In genomic region chr9:129487658-129488483, GRCh38 we compare ENCODE assay signal across 8 cellular contexts.
DNase-seq lines count a peak whose midpoint lies in the region; ATAC-seq, FAIRE-seq and TF ChIP-seq lines count a peak whose summit lies in the region.

No MANE protein-coding gene starts in this region.

- peak overlapping the region; percentile 84 for H3K9ac ChIP-seq in keratinocyte (ENCODE audit: control insufficient read depth, extremely low read depth, insufficient read depth, low read length)

- H3K9me1 ChIP-seq in keratinocyte (ENCODE audit: control insufficient read depth, extremely low read depth, insufficient read depth, low read length): no peaks in the 10 kb centered on the region

- peak overlapping the region; percentile 80 for H3K4me3 Mint-ChIP-seq in CD8-positive, alpha-beta T cell
- peak overlapping the region; percentile 74 to 80 (median 79) for H3K4me3 Mint-ChIP-seq in brain

- ATAC-seq in CD8-positive, alpha-beta T cell: peak; percentile 14
- ATAC-seq in GM18907 (IDR thresholded peaks at IDR 0.05; ENCODE audit: unreplicated experiment): no peak
- no peak for ATAC-seq in GM21528 (IDR thresholded peaks at IDR 0.05; ENCODE audit: low FRiP score, unreplicated experiment)

- intact Hi-C loops in CD8-positive, alpha-beta T cell (cut with DNase I, micrococcal nuclease): loop anchor here (1.0 to 5.0 kb wide), 8 partner anchors 28 to 347 kb away; partner anchors contain the start of gene NTMT1 (in 1 of the 2)

- CTCF ChIA-PET in CD8-positive, alpha-beta T cell (lab: Charles Lee): no interaction called here

- peak in 2 of 7 experiments; percentile 64 for DNase-seq in CD8-positive, alpha-beta T cell
- DNase-seq in HFF-Myc (ENCODE audit: extremely low read depth, low read depth) (no peak), SJSA1 (ENCODE audit: low read depth in 1 of 2, low spot score in 2 of 2) (peak in 1 of 2 experiments; percentile 43), keratinocyte (ENCODE audit: low read depth, low spot score) (peak; percentile 60)

- no peaks in the 10 kb centered on the region for H3K9me3 Mint-ChIP-seq in CD8-positive, alpha-beta T cell
- H3K9me3 Mint-ChIP-seq in brain: peaks cover 0 to 7% (median 0%) of the 10 kb centered on the region in 5 experiments

- peaks cover 42% of the 10 kb centered on the region for H3K4me1 Mint-ChIP-seq in CD8-positive, alpha-beta T cell (ENCODE audit: low read depth)
- peaks cover 92% of the 10 kb centered on the region for H3K4me1 Mint-ChIP-seq in brain

- FAIRE-seq in keratinocyte (lab: Jason Lieb, UNC): peak; percentile 85

- TF ChIP-seq CTCF in CD8-positive, alpha-beta T cell (IDR thresholded peaks at IDR 0.05): no peak
- no peak for TF ChIP-seq CTCF in HFF-Myc (IDR thresholded peaks at IDR 0.05; ENCODE audit: low read depth, low read length, missing control alignments)
- no peak for TF ChIP-seq CTCF in brain (conservative IDR thresholded peaks at IDR 0.05)
- no peak for TF ChIP-seq CTCF in keratinocyte (optimal IDR thresholded peaks at IDR 0.05 in 1 of 3, IDR thresholded peaks at IDR 0.05 in 1 of 3, conservative IDR thresholded peaks at IDR 0.05 in 1 of 3; ENCODE audit: extremely low read depth in 1 of 3, insufficient read depth in 2 of 3, low read length in 3 of 3)

- H3K27me3 ChIP-seq in CD8-positive, alpha-beta T cell (ENCODE audit: insufficient read depth, low read length): no peaks in the 10 kb centered on the region
- H3K27me3 ChIP-seq in SJSA1 (replicated peaks) (no peaks in the 10 kb centered on the region), keratinocyte (ENCODE audit: control insufficient read depth, extremely low read depth, insufficient read depth, low read length) (no peaks in the 10 kb centered on the region)

- no peaks in the 10 kb centered on the region for H4K20me1 ChIP-seq in keratinocyte (ENCODE audit: control insufficient read depth, extremely low read depth, insufficient read depth, low read length)

- H3K36me3 ChIP-seq in CD8-positive, alpha-beta T cell (ENCODE audit: insufficient read depth, low read length): no peaks in the 10 kb centered on the region
- H3K36me3 ChIP-seq in SJSA1 (peaks cover 24% of the 10 kb centered on the region), keratinocyte (ENCODE audit: control insufficient read depth in 2 of 2, extremely low read depth in 1 of 2, insufficient read depth in 2 of 2, low read length in 2 of 2) (no peaks in the 10 kb centered on the region)

- no peaks in the 10 kb centered on the region for H3K27me3 Mint-ChIP-seq in CD8-positive, alpha-beta T cell (ENCODE audit: low read depth)
- no peaks in the 10 kb centered on the region for H3K27me3 Mint-ChIP-seq in brain

- peak overlapping the region; percentile 55 for H3K4me3 ChIP-seq in CD8-positive, alpha-beta T cell (ENCODE audit: low read depth, low read length)
- H3K4me3 ChIP-seq in HFF-Myc (replicated peaks; ENCODE audit: low read depth, low read length): peak overlapping the region; percentile 23; the same call in 1 of the 2 replicates
- peak overlapping the region; percentile 38 for H3K4me3 ChIP-seq in SJSA1
- H3K4me3 ChIP-seq in keratinocyte (ENCODE audit: control insufficient read depth in 2 of 3, extremely low read depth in 1 of 3, insufficient read depth in 2 of 3, low read depth in 1 of 3, low read length in 3 of 3): peak overlapping the region in 2 of 3 experiments; percentile 26 to 42
- peak overlapping the region; percentile 22 to 49 (median 43) for H3K4me3 ChIP-seq in skin epidermis

- peak overlapping the region; percentile 67 for H2AFZ ChIP-seq in keratinocyte (ENCODE audit: control insufficient read depth, low read length)

- H3K79me2 ChIP-seq in keratinocyte (ENCODE audit: control insufficient read depth, insufficient read depth, low read length): no peaks in the 10 kb centered on the region

- H3K36me3 Mint-ChIP-seq in CD8-positive, alpha-beta T cell: no peaks in the 10 kb centered on the region
- no peaks in the 10 kb centered on the region for H3K36me3 Mint-ChIP-seq in brain

- H3K4me1 ChIP-seq in CD8-positive, alpha-beta T cell (ENCODE audit: insufficient read depth, low read length): peaks cover 56% of the 10 kb centered on the region
- peaks cover 63% of the 10 kb centered on the region for H3K4me1 ChIP-seq in SJSA1 (replicated peaks)
- H3K4me1 ChIP-seq in keratinocyte (ENCODE audit: control insufficient read depth, extremely low read depth, insufficient read depth, low read length): peaks cover 61% of the 10 kb centered on the region

- POLR2A ChIA-PET in CD8-positive, alpha-beta T cell (lab: Charles Lee): no interaction called here

- H3K4me2 ChIP-seq in keratinocyte (ENCODE audit: control insufficient read depth, extremely low read depth, insufficient read depth, low read depth, low read length): peak overlapping the region; percentile 77

- peak overlapping the region; percentile 92 for H3K27ac Mint-ChIP-seq in CD8-positive, alpha-beta T cell
- H3K27ac Mint-ChIP-seq in brain: peak overlapping the region; percentile 98 to 100 (median 99)

- H3K9me3 ChIP-seq in CD8-positive, alpha-beta T cell (ENCODE audit: low read length): no peaks in the 10 kb centered on the region
- 0 out of 2 replicates have a peak, but pooled peaks cover 3% of the 10 kb centered on the region for H3K9me3 ChIP-seq in SJSA1 (replicated peaks)
- H3K9me3 ChIP-seq in keratinocyte (ENCODE audit: control insufficient read depth, low read depth, low read length): no peaks in the 10 kb centered on the region

- H3K27ac ChIP-seq in CD8-positive, alpha-beta T cell (ENCODE audit: low read depth, low read length): peak overlapping the region; percentile 72
- H3K27ac ChIP-seq in SJSA1 (peak overlapping the region; percentile 91), keratinocyte (ENCODE audit: control insufficient read depth, insufficient read depth, low read length) (peak overlapping the region; percentile 90), skin epidermis (peak overlapping the region; percentile 88 to 100 (median 99))

- dilution Hi-C loops in keratinocyte (cut with MboI; ENCODE audit: extremely low pct_ligation_motif_present, low sequenced_read_pairs): no loop called here
